ENCODE assay signal across 1 cellular context in the genomic region with DNA sequence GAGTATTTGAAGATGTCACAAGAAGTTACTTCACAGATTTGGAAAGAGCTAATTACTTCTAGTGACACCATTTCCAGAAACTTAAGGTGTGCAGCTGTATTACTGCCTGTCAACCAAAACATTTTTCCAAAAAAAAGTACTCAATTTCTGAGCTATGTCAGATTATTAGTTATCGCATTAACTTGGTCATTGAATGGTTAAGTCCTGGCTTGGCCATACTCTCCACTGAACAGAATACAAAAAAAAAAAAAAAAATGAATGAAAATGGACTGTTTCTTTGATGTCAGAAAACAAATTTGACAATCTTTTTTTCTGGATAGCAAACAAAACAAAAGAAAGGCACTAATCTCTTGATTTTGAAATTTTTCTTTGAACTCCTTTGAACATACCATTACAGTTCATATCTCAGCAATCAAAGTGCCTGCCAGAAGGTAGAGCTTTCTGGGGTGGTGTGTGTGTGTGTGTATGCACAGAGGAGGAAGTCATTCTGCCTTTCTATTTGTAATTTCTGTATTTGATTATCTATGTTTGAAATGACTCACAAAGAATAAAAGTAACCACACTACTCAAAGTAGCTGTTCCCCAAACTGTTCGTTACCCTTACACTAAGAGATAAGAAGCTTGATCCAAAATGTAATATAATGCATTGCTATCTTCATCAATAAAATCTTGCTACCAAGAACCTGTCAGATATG.
TF ChIP-seq lines count a peak whose summit lies in the region.

No MANE protein-coding gene starts in this region.

TF ChIP-seq in HepG2, 621 proteins besides CTCF, POLR2A, EP300 and RAD21 (continued from another document and continues in another):
- TF ChIP-seq, protein P1, sequence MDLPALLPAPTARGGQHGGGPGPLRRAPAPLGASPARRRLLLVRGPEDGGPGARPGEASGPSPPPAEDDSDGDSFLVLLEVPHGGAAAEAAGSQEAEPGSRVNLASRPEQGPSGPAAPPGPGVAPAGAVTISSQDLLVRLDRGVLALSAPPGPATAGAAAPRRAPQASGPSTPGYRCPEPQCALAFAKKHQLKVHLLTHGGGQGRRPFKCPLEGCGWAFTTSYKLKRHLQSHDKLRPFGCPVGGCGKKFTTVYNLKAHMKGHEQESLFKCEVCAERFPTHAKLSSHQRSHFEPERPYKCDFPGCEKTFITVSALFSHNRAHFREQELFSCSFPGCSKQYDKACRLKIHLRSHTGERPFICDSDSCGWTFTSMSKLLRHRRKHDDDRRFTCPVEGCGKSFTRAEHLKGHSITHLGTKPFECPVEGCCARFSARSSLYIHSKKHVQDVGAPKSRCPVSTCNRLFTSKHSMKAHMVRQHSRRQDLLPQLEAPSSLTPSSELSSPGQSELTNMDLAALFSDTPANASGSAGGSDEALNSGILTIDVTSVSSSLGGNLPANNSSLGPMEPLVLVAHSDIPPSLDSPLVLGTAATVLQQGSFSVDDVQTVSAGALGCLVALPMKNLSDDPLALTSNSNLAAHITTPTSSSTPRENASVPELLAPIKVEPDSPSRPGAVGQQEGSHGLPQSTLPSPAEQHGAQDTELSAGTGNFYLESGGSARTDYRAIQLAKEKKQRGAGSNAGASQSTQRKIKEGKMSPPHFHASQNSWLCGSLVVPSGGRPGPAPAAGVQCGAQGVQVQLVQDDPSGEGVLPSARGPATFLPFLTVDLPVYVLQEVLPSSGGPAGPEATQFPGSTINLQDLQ (CRISPR knock-in tag; IDR thresholded peaks at IDR 0.05): no peak
- TF ChIP-seq, protein P2, sequence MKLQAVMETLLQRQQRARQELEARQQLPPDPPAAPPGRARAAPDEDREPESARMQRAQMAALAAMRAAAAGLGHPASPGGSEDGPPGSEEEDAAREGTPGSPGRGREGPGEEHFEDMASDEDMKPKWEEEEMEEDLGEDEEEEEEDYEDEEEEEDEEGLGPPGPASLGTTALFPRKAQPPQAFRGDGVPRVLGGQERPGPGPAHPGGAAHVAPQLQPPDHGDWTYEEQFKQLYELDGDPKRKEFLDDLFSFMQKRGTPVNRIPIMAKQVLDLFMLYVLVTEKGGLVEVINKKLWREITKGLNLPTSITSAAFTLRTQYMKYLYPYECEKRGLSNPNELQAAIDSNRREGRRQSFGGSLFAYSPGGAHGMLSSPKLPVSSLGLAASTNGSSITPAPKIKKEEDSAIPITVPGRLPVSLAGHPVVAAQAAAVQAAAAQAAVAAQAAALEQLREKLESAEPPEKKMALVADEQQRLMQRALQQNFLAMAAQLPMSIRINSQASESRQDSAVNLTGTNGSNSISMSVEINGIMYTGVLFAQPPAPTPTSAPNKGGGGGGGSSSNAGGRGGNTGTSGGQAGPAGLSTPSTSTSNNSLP (IDR thresholded peaks at IDR 0.05; ENCODE audit: low read depth, low read length): peak; percentile 96
- TF ChIP-seq ATF1 (CRISPR knock-in tag; IDR thresholded peaks at IDR 0.05) (peak; percentile 57; the same call in 1 of the 2 replicates), GATAD2A (CRISPR knock-in tag; IDR thresholded peaks at IDR 0.05) (peak; percentile 69), ZNF383 (CRISPR knock-in tag; IDR thresholded peaks at IDR 0.05; ENCODE audit: borderline replicate concordance) (no peak), NFYC (CRISPR knock-in tag; IDR thresholded peaks at IDR 0.05) (peak; percentile 15; the same call in 1 of the 2 replicates), HMG20B (CRISPR knock-in tag; conservative IDR thresholded peaks at IDR 0.05) (0 out of 2 replicates have a peak, but pooled peaks have one; percentile 61), TBL1XR1 (IDR thresholded peaks at IDR 0.05; ENCODE audit: borderline replicate concordance, low read length, partially characterized antibody) (peak; percentile 73), NFKBIZ (CRISPR knock-in tag; IDR thresholded peaks at IDR 0.05) (peak; percentile 72), SYNCRIP (IDR thresholded peaks at IDR 0.05; ENCODE audit: insufficient read depth, low read depth, low read length) (no peak), ZFP82 (CRISPR knock-in tag; IDR thresholded peaks at IDR 0.05; ENCODE audit: borderline replicate concordance) (no peak), HMG20A (CRISPR knock-in tag; IDR thresholded peaks at IDR 0.05; ENCODE audit: borderline replicate concordance) (peak; percentile 91; the same call in 1 of the 2 replicates), ETV5 (CRISPR knock-in tag; IDR thresholded peaks at IDR 0.05; ENCODE audit: borderline replicate concordance) (peak; percentile 83), RBM22 (optimal IDR thresholded peaks at IDR 0.05; ENCODE audit: low read length) (no peak), ZFX (CRISPR knock-in tag; IDR thresholded peaks at IDR 0.05; ENCODE audit: low read depth) (0 out of 2 replicates have a peak, but pooled peaks have one; percentile 19), NFIC (IDR thresholded peaks at IDR 0.05; ENCODE audit: low read length) (peak; percentile 99), FOSL2 (CRISPR knock-in tag; IDR thresholded peaks at IDR 0.05) (peak; percentile 95), SMAD1 (CRISPR knock-in tag; IDR thresholded peaks at IDR 0.05; ENCODE audit: borderline replicate concordance, low read depth) (no peak), HNRNPH1 (optimal IDR thresholded peaks at IDR 0.05; ENCODE audit: low read depth, low read length) (no peak), ASH2L (IDR thresholded peaks at IDR 0.05; ENCODE audit: insufficient read length, low read depth, low read length) (peak; percentile 74), ZNF276 (CRISPR knock-in tag; IDR thresholded peaks at IDR 0.05; ENCODE audit: low read depth) (no peak), SMAD3 (CRISPR knock-in tag; IDR thresholded peaks at IDR 0.05) (no peak), TBX3 (IDR thresholded peaks at IDR 0.05; ENCODE audit: borderline replicate concordance) (peak; percentile 89), JUN (CRISPR knock-in tag; IDR thresholded peaks at IDR 0.05) (no peak), MLX (CRISPR knock-in tag; IDR thresholded peaks at IDR 0.05) (0 out of 2 replicates have a peak, but pooled peaks have one; percentile 39), KAT8 (CRISPR knock-in tag; IDR thresholded peaks at IDR 0.05) (peak; percentile 60), ZNF562 (CRISPR knock-in tag; IDR thresholded peaks at IDR 0.05; ENCODE audit: borderline replicate concordance) (no peak), U2AF1 (optimal IDR thresholded peaks at IDR 0.05; ENCODE audit: low read depth, low read length) (no peak), CBX2 (IDR thresholded peaks at IDR 0.05; ENCODE audit: low read depth, low read length) (no peak), CBX2 (CRISPR knock-in tag; IDR thresholded peaks at IDR 0.05; ENCODE audit: low read depth) (no peak), MBNL3 (CRISPR knock-in tag; conservative IDR thresholded peaks at IDR 0.05) (no peak), NR1H2 (CRISPR knock-in tag; IDR thresholded peaks at IDR 0.05; ENCODE audit: borderline replicate concordance, low read depth) (no peak), ZNF713 (CRISPR knock-in tag; IDR thresholded peaks at IDR 0.05) (no peak), CREBL2 (CRISPR knock-in tag; IDR thresholded peaks at IDR 0.05; ENCODE audit: borderline replicate concordance) (no peak), TCF7 (IDR thresholded peaks at IDR 0.05; ENCODE audit: low read depth) (peak; percentile 100), ZNF337 (CRISPR knock-in tag; IDR thresholded peaks at IDR 0.05; ENCODE audit: borderline replicate concordance, low read depth) (no peak), PHB2 (IDR thresholded peaks at IDR 0.05; ENCODE audit: partially characterized antibody) (no peak), KDM6A (CRISPR knock-in tag; IDR thresholded peaks at IDR 0.05; ENCODE audit: low read depth) (peak; percentile 69), MAZ (IDR thresholded peaks at IDR 0.05; ENCODE audit: borderline replicate concordance, low read depth, low read length) (no peak), MAZ (CRISPR knock-in tag; IDR thresholded peaks at IDR 0.05; ENCODE audit: low read depth) (no peak), IRX3 (CRISPR knock-in tag; IDR thresholded peaks at IDR 0.05; ENCODE audit: borderline replicate concordance, low read depth) (no peak), MIER2 (CRISPR knock-in tag; IDR thresholded peaks at IDR 0.05) (no peak), ZNF282 (IDR thresholded peaks at IDR 0.05; ENCODE audit: partially characterized antibody) (no peak), TEAD2 (CRISPR knock-in tag; IDR thresholded peaks at IDR 0.05) (no peak), ZSCAN9 (CRISPR knock-in tag; IDR thresholded peaks at IDR 0.05; ENCODE audit: borderline replicate concordance) (no peak)
- TF ChIP-seq, protein P3, sequence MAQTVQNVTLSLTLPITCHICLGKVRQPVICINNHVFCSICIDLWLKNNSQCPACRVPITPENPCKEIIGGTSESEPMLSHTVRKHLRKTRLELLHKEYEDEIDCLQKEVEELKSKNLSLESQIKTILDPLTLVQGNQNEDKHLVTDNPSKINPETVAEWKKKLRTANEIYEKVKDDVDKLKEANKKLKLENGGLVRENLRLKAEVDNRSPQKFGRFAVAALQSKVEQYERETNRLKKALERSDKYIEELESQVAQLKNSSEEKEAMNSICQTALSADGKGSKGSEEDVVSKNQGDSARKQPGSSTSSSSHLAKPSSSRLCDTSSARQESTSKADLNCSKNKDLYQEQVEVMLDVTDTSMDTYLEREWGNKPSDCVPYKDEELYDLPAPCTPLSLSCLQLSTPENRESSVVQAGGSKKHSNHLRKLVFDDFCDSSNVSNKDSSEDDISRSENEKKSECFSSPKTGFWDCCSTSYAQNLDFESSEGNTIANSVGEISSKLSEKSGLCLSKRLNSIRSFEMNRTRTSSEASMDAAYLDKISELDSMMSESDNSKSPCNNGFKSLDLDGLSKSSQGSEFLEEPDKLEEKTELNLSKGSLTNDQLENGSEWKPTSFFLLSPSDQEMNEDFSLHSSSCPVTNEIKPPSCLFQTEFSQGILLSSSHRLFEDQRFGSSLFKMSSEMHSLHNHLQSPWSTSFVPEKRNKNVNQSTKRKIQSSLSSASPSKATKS (CRISPR knock-in tag; IDR thresholded peaks at IDR 0.05): no peak
- TF ChIP-seq, protein P4, sequence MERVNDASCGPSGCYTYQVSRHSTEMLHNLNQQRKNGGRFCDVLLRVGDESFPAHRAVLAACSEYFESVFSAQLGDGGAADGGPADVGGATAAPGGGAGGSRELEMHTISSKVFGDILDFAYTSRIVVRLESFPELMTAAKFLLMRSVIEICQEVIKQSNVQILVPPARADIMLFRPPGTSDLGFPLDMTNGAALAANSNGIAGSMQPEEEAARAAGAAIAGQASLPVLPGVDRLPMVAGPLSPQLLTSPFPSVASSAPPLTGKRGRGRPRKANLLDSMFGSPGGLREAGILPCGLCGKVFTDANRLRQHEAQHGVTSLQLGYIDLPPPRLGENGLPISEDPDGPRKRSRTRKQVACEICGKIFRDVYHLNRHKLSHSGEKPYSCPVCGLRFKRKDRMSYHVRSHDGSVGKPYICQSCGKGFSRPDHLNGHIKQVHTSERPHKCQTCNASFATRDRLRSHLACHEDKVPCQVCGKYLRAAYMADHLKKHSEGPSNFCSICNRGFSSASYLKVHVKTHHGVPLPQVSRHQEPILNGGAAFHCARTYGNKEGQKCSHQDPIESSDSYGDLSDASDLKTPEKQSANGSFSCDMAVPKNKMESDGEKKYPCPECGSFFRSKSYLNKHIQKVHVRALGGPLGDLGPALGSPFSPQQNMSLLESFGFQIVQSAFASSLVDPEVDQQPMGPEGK (CRISPR knock-in tag; IDR thresholded peaks at IDR 0.05): peak; percentile 35; the same call in 1 of the 2 replicates
- TF ChIP-seq, protein P5, sequence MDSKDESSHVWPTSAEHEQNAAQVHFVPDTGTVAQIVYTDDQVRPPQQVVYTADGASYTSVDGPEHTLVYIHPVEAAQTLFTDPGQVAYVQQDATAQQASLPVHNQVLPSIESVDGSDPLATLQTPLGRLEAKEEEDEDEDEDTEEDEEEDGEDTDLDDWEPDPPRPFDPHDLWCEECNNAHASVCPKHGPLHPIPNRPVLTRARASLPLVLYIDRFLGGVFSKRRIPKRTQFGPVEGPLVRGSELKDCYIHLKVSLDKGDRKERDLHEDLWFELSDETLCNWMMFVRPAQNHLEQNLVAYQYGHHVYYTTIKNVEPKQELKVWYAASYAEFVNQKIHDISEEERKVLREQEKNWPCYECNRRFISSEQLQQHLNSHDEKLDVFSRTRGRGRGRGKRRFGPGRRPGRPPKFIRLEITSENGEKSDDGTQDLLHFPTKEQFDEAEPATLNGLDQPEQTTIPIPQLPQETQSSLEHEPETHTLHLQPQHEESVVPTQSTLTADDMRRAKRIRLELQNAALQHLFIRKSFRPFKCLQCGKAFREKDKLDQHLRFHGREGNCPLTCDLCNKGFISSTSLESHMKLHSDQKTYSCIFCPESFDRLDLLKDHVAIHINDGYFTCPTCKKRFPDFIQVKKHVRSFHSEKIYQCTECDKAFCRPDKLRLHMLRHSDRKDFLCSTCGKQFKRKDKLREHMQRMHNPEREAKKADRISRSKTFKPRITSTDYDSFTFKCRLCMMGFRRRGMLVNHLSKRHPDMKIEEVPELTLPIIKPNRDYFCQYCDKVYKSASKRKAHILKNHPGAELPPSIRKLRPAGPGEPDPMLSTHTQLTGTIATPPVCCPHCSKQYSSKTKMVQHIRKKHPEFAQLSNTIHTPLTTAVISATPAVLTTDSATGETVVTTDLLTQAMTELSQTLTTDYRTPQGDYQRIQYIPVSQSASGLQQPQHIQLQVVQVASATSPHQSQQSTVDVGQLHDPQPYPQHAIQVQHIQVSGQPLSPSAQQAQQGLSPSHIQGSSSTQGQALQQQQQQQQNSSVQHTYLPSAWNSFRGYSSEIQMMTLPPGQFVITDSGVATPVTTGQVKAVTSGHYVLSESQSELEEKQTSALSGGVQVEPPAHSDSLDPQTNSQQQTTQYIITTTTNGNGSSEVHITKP (CRISPR knock-in tag; IDR thresholded peaks at IDR 0.05; ENCODE audit: low read depth): peak; percentile 84
